ENCODE assay signal across 20 cellular contexts in genomic region chr1:94736549-94736948, GRCh38.
"Had no signal": no experiment of that assay in that cellular context is flagged by ENCODE, and none has a peak within 500 bp of the region (broad histone marks: within the 10 kb centered on the region; RNA-seq: fewer than 3 reads in every experiment).

No MANE protein-coding gene starts in this region.

- H3K27ac ChIP-seq: RWPE1 had no signal

- H3K27ac Mint-ChIP-seq: activated CD8-positive, alpha-beta T cell treated with anti-CD3 and anti-CD28 coated beads, Interleukin-2, amount 10 ng/mL, durations not matched to agents 7 days and 5 days had no signal

- ATAC-seq: activated CD4-positive, CD25-positive, alpha-beta regulatory T cell treated with anti-CD3 and anti-CD28 coated beads, Interleukin-2, amount 50 U/mL, for 24 hours; activated CD8-positive, alpha-beta T cell treated with anti-CD3 and anti-CD28 coated beads, Interleukin-2, amount 10 ng/mL, durations not matched to agents 7 days and 5 days had no signal

- H3K9me3 ChIP-seq: Peyer's patch, SJSA1 had no signal

- H3K9me3 Mint-ChIP-seq: T-helper 1 cell treated with Interleukin-12 subunit alpha and Interleukin-12 subunit beta and Interleukin-4 antibody, amounts not matched to agents 30 μg/mL and 1 μg/mL, for 36 hours had no signal

- H3K36me3 ChIP-seq: Peyer's patch, SJSA1 had no signal

- DNase-seq: activated CD4-positive, alpha-beta T cell treated with anti-CD3 and anti-CD28 coated beads for 48 hours; activated CD4-positive, alpha-beta T cell treated with anti-CD3 and anti-CD28 coated beads, Interleukin-2, amount 50 U/mL, for 4 hours; activated CD8-positive, alpha-beta memory T cell treated with anti-CD3 and anti-CD28 coated beads, Interleukin-2, amount 50 U/mL, for 48 hours; activated CD8-positive, alpha-beta T cell treated with anti-CD3 and anti-CD28 coated beads, Interleukin-2, amount 10 ng/mL, durations not matched to agents 7 days and 5 days; activated naive CD4-positive, alpha-beta T cell treated with anti-CD3 and anti-CD28 coated beads, Interleukin-2, amount 50 U/mL, for 16 hours; activated T-cell treated with anti-CD3 and anti-CD28 coated beads, Interleukin-2, amount 50 U/mL, for 1 hour; aorta; central memory CD4-positive, alpha-beta T cell; NCI-H1048; NCI-H146; NCI-H187 treated with DMSO at 0.1 percent for 48 hours; NCI-H2081 treated with DMSO at 0.1 percent for 48 hours; NCI-H446; NCI-H524; Peyer's patch; SHP77 had no signal

- H3K27me3 ChIP-seq: Peyer's patch, SJSA1 had no signal

- H3K4me3 Mint-ChIP-seq: activated CD8-positive, alpha-beta T cell treated with anti-CD3 and anti-CD28 coated beads, Interleukin-2, amount 10 ng/mL, durations not matched to agents 7 days and 5 days; T-helper 1 cell treated with Interleukin-12 subunit alpha and Interleukin-12 subunit beta and Interleukin-4 antibody, amounts not matched to agents 30 μg/mL and 1 μg/mL, for 36 hours had no signal

- H3K4me3 ChIP-seq: Peyer's patch, SJSA1 had no signal
